In the genomic region with DNA sequence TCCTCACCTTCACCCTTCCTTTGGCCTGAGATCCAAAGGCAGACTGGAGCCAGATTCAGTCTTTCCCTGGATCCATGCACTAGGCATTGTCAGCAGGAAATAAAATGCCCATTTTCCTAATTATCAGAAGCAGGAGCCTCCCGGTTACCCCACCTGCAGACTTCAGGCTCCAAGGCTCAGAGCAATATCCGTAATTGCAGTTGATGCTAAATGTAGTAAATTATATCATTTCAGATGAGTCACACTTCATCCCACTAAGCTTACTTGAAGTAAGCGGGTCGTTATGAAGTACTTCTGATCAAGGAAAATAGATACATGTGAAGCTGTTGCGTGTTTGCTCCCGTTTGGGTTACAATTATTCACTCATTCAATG, we compare ENCODE assay signal across 30 cellular contexts.
"Had no signal": no experiment of that assay in that cellular context is flagged by ENCODE, and none has a peak within 500 bp of the region (broad histone marks: within the 10 kb centered on the region; RNA-seq: fewer than 3 reads in every experiment).

No MANE protein-coding gene starts in this region.

- H3K4me1 ChIP-seq: adrenal gland, body of pancreas, breast epithelium, colonic mucosa had no signal

- H3K4me3 ChIP-seq: adrenal gland, body of pancreas, breast epithelium, cardiac muscle cell, colonic mucosa, esophagus squamous epithelium, gastroesophageal sphincter, heart right ventricle had no signal

- H3K36me3 ChIP-seq: adrenal gland, breast epithelium, cardiac muscle cell, colonic mucosa, esophagus squamous epithelium, gastroesophageal sphincter, heart right ventricle had no signal

- H3K27me3 ChIP-seq: body of pancreas, cardiac muscle cell, colonic mucosa had no signal

- DNase-seq: activated CD4-positive, alpha-beta memory T cell treated with anti-CD3 and anti-CD28 coated beads for 36 hours; activated CD4-positive, alpha-beta T cell treated with anti-CD3 and anti-CD28 coated beads for 36 hours; activated CD4-positive, alpha-beta T cell treated with anti-CD3 and anti-CD28 coated beads, Interleukin-2, amount 10 ng/mL, durations not matched to agents 24 days and 14 days; activated CD4-positive, CD25-positive, alpha-beta regulatory T cell; activated CD4-positive, CD25-positive, alpha-beta regulatory T cell treated with anti-CD3 and anti-CD28 coated beads, Interleukin-2, amount 50 U/mL, for 72 hours; activated CD8-positive, alpha-beta memory T cell treated with anti-CD3 and anti-CD28 coated beads, Interleukin-2, amount 10 ng/mL, durations not matched to agents 7 days and 5 days; activated CD8-positive, alpha-beta memory T cell treated with anti-CD3 and anti-CD28 coated beads, Interleukin-2, amount 50 U/mL, for 4 hours; activated CD8-positive, alpha-beta T cell treated with anti-CD3 and anti-CD28 coated beads, Interleukin-2, amount 10 ng/mL, durations not matched to agents 7 days and 5 days; activated effector memory CD4-positive, alpha-beta T cell treated with anti-CD3 and anti-CD28 coated beads, Interleukin-2, amount 50 U/mL, for 16 hours; activated naive CD4-positive, alpha-beta T cell treated with anti-CD3 and anti-CD28 coated beads for 36 hours; activated naive CD8-positive, alpha-beta T cell treated with anti-CD3 and anti-CD28 coated beads for 36 hours; activated naive CD8-positive, alpha-beta T cell treated with anti-CD3 and anti-CD28 coated beads, Interleukin-2, amount 50 U/mL, for 24 hours; activated T-cell treated with anti-CD3 and anti-CD28 coated beads, Interleukin-2, amount 50 U/mL, for 1 hour; activated T-cell treated with anti-CD3 and anti-CD28 coated beads, Interleukin-2, amount 50 U/mL, for 48 hours; adrenal gland; amygdala; aorta; body of pancreas; central memory CD4-positive, alpha-beta T cell; cerebellar nuclear complex; colonic mucosa; effector CD8-positive, alpha-beta T cell; esophagus squamous epithelium; foreskin melanocyte; heart right ventricle; T-helper 2 cell had no signal

- H3K27ac ChIP-seq: adrenal gland, body of pancreas, breast epithelium, cardiac muscle cell, colonic mucosa, epithelial cell of prostate, esophagus squamous epithelium, gastroesophageal sphincter, heart right ventricle had no signal

- ATAC-seq: activated CD4-positive, alpha-beta T cell treated with anti-CD3 and anti-CD28 coated beads for 36 hours; activated CD8-positive, alpha-beta memory T cell treated with anti-CD3 and anti-CD28 coated beads, Interleukin-2, amount 10 ng/mL, durations not matched to agents 7 days and 5 days; activated CD8-positive, alpha-beta T cell treated with anti-CD3 and anti-CD28 coated beads, Interleukin-2, amount 10 ng/mL, durations not matched to agents 7 days and 5 days; activated naive CD8-positive, alpha-beta T cell treated with anti-CD3 and anti-CD28 coated beads, Interleukin-2, amount 50 U/mL, for 24 hours; body of pancreas; gastroesophageal sphincter had no signal

- H3K9me3 ChIP-seq: adrenal gland, body of pancreas, breast epithelium, colonic mucosa, esophagus squamous epithelium, gastroesophageal sphincter, heart right ventricle had no signal
